15 cellular contexts compared by ENCODE assay signal in the genomic region with DNA sequence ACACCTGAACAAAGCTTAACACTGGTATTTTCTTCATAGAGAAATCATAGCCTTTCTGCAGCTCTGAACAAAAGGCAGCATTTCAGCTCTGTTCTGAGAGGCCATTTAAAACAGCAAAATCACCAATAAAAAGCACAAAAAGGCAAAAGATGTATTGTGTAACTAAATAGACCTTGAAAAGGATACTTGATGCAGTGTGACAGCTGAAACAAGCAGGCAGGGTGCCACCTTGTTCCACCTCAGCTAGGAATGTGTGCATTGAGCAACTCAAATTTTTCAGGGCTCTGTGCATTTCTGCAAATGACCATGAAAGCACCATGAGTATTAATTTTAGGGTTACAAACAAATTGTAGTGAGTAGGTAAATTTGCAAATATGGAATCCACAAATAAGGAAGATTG.
"Had no signal": no experiment of that assay in that cellular context is flagged by ENCODE, and none has a peak within 500 bp of the region (broad histone marks: within the 10 kb centered on the region; RNA-seq: fewer than 3 reads in every experiment).

No MANE protein-coding gene starts in this region.

- H3K4me3 ChIP-seq: mucosa of descending colon had no signal

- H3K27me3 Mint-ChIP-seq: activated T-helper 17 cell treated with anti-CD3 and anti-CD28 coated beads, Interleukin-2, amount 50 U/mL, for 72 hours; effector memory CD8-positive, alpha-beta T cell; stimulated activated naive CD8-positive, alpha-beta T cell treated with anti-CD3 and anti-CD28 coated beads, Interleukin-15, amount 100 ng/mL, for 72 hours had no signal

- H3K36me3 Mint-ChIP-seq: natural killer cell, WTC11 had no signal

- H3K27ac Mint-ChIP-seq: activated CD8-positive, alpha-beta T cell treated with anti-CD3 and anti-CD28 coated beads, Interleukin-2, amount 10 ng/mL, durations not matched to agents 7 days and 5 days; activated T-helper 17 cell treated with anti-CD3 and anti-CD28 coated beads, Interleukin-2, amount 50 U/mL, for 72 hours; dendritic cell treated with granulocyte-macrophage colony-stimulating factor and Interleukin-4, amounts not matched to agents 40 ng/mL and 50 ng/mL, for 4 days; effector memory CD8-positive, alpha-beta T cell; natural killer cell; stimulated activated naive CD8-positive, alpha-beta T cell treated with anti-CD3 and anti-CD28 coated beads, Interleukin-15, amount 100 ng/mL, for 72 hours; T-helper 1 cell treated with Interleukin-12 subunit alpha and Interleukin-12 subunit beta and Interleukin-4 antibody, amounts not matched to agents 30 μg/mL and 1 μg/mL, for 36 hours; WTC11 had no signal

- H3K9me3 ChIP-seq: mucosa of descending colon had no signal

- ATAC-seq: activated CD8-positive, alpha-beta T cell treated with anti-CD3 and anti-CD28 coated beads, Interleukin-2, amount 10 ng/mL, durations not matched to agents 7 days and 5 days; activated T-helper 17 cell treated with anti-CD3 and anti-CD28 coated beads, Interleukin-2, amount 50 U/mL, for 72 hours; effector memory CD8-positive, alpha-beta T cell; left colon; mucosa of descending colon; natural killer cell; stimulated activated naive CD8-positive, alpha-beta T cell treated with anti-CD3 and anti-CD28 coated beads, Interleukin-15, amount 100 ng/mL, for 72 hours; WTC11 had no signal

- DNase-seq: activated CD4-positive, alpha-beta T cell treated with anti-CD3 and anti-CD28 coated beads for 48 hours; activated CD8-positive, alpha-beta T cell treated with anti-CD3 and anti-CD28 coated beads, Interleukin-2, amount 10 ng/mL, durations not matched to agents 7 days and 5 days; activated naive CD4-positive, alpha-beta T cell treated with anti-CD3 and anti-CD28 coated beads, Interleukin-2, amount 50 U/mL, for 16 hours; cerebellar nuclear complex; effector memory CD8-positive, alpha-beta T cell; erythroblast; left colon; mucosa of descending colon; natural killer cell; stimulated activated CD4-positive, alpha-beta T cell treated with anti-CD3 and anti-CD28 coated beads, Interleukin-4, amount 100 ng/mL, for 1 hour; stimulated activated naive CD8-positive, alpha-beta T cell treated with anti-CD3 and anti-CD28 coated beads, Interleukin-15, amount 100 ng/mL, for 72 hours had no signal

- H3K9me3 Mint-ChIP-seq: activated T-helper 17 cell treated with anti-CD3 and anti-CD28 coated beads, Interleukin-2, amount 50 U/mL, for 72 hours had no signal

- H3K4me3 Mint-ChIP-seq: activated CD8-positive, alpha-beta T cell treated with anti-CD3 and anti-CD28 coated beads, Interleukin-2, amount 10 ng/mL, durations not matched to agents 7 days and 5 days; activated T-helper 17 cell treated with anti-CD3 and anti-CD28 coated beads, Interleukin-2, amount 50 U/mL, for 72 hours; dendritic cell treated with granulocyte-macrophage colony-stimulating factor and Interleukin-4, amounts not matched to agents 40 ng/mL and 50 ng/mL, for 4 days; effector memory CD8-positive, alpha-beta T cell; natural killer cell; stimulated activated naive CD8-positive, alpha-beta T cell treated with anti-CD3 and anti-CD28 coated beads, Interleukin-15, amount 100 ng/mL, for 72 hours; T-helper 1 cell treated with Interleukin-12 subunit alpha and Interleukin-12 subunit beta and Interleukin-4 antibody, amounts not matched to agents 30 μg/mL and 1 μg/mL, for 36 hours; WTC11 had no signal
